Comparison of ENCODE assay signal across 8 cellular contexts in genomic region chr1:156193488-156194299, GRCh38. TPM values are rescaled to one million over a fixed set of nuclear protein-coding genes. Genes with fewer than 3 reads are reported as not detected.
DNase-seq lines count a peak whose midpoint lies in the region; ATAC-seq and TF ChIP-seq lines count a peak whose summit lies in the region.

Gene SLC25A44 (plus strand): TSS chr1:156194104. CDS start chr1:156199848, 5,744 bp downstream.

- peak within 1 kb of the TSS; percentile 30; the same call in 1 of the 2 replicates for H2AFZ ChIP-seq in Karpas-422 (ENCODE audit: low read length)

- TF ChIP-seq POLR2A in esophagus muscularis mucosa (IDR thresholded peaks at IDR 0.05; ENCODE audit: low read depth): peak; percentile 44

- no peak for TF ChIP-seq EP300 in esophagus muscularis mucosa (IDR thresholded peaks at IDR 0.05)

- H3K9ac ChIP-seq in Karpas-422 (ENCODE audit: low read length): peak within 1 kb of the TSS; percentile 89

- peak; percentile 36 to 61 (median 47) for TF ChIP-seq CTCF in esophagus muscularis mucosa (IDR thresholded peaks at IDR 0.05)

- peaks cover 46% of the 10 kb centered on the region for H3K79me2 ChIP-seq in Karpas-422 (ENCODE audit: low read length)

- H3K9me2 ChIP-seq in Karpas-422 (replicated peaks; ENCODE audit: insufficient read depth, low read length): no peaks in the 10 kb centered on the region

- DNase-seq in Daoy (ENCODE audit: low read depth): peak; percentile 99
- peak; percentile 100 for DNase-seq in Karpas-422
- peak; percentile 99 for DNase-seq in RKO (ENCODE audit: low spot score)
- peak; percentile 95 for DNase-seq in activated T-helper 1 cell treated with Interleukin-2 at 50 U/mL for 16 hours (ENCODE audit: low read depth)
- DNase-seq in esophagus muscularis mucosa (ENCODE audit: extremely low spot score): peak; percentile 99
- DNase-seq in stimulated activated CD8-positive, alpha-beta memory T cell treated with anti-CD3 and anti-CD28 coated beads, Interleukin-7, amount 100 ng/mL, for 4 hours (ENCODE audit: low read depth in 2 of 2): peak; percentile 94 to 96

- H3K9me3 ChIP-seq in Karpas-422 (ENCODE audit: low read length): no peaks in the 10 kb centered on the region
- no peaks in the 10 kb centered on the region for H3K9me3 ChIP-seq in esophagus muscularis mucosa
- H3K9me3 ChIP-seq in muscle layer of duodenum (ENCODE audit: control insufficient read depth in 1 of 2, low read length in 2 of 2): no peaks in the 10 kb centered on the region

- H4K20me1 ChIP-seq in Karpas-422 (ENCODE audit: insufficient read depth, low read depth, low read length): peaks cover 9% of the 10 kb centered on the region; the same call in 1 of the 2 replicates

- H3K27me3 ChIP-seq in Karpas-422 (ENCODE audit: low read length) (no peaks in the 10 kb centered on the region), esophagus muscularis mucosa (no peaks in the 10 kb centered on the region), muscle layer of duodenum (ENCODE audit: low read depth, low read length) (no peaks in the 10 kb centered on the region)

- intact Hi-C loops in esophagus muscularis mucosa (cut with DNase I): no loop called here

- WGBS in esophagus muscularis mucosa: 4% methylated on average over 41 of the region's 59 CpGs

- ATAC-seq in GM21825 (IDR thresholded peaks at IDR 0.05; ENCODE audit: unreplicated experiment): peak; percentile 92

- H3K4me2 ChIP-seq in Karpas-422 (ENCODE audit: low read depth, low read length, poor library complexity, severe bottlenecking): peak within 1 kb of the TSS; percentile 87

- peaks cover 27% of the 10 kb centered on the region for H3K4me1 ChIP-seq in Karpas-422 (ENCODE audit: low read length)
- peaks cover 23 to 43% (median 37%) of the 10 kb centered on the region in 4 donors for H3K4me1 ChIP-seq in esophagus muscularis mucosa
- H3K4me1 ChIP-seq in muscle layer of duodenum (ENCODE audit: control insufficient read depth in 1 of 2, insufficient read depth in 2 of 2, low read length in 2 of 2): peaks cover 0 to 19% of the 10 kb centered on the region in 2 donors

- H3K36me3 ChIP-seq in Karpas-422 (ENCODE audit: insufficient read depth, low read length): peaks cover 10% of the 10 kb centered on the region; the same call in 1 of the 2 replicates
- H3K36me3 ChIP-seq in esophagus muscularis mucosa: peaks cover under 1 to 15% (median 7%) of the 10 kb centered on the region in 4 donors
- no peaks in the 10 kb centered on the region for H3K36me3 ChIP-seq in muscle layer of duodenum (ENCODE audit: control insufficient read depth in 1 of 2, insufficient read depth in 2 of 2, low read length in 2 of 2)

- peak within 1 kb of the TSS; percentile 93 for H3K4me3 ChIP-seq in Karpas-422 (ENCODE audit: low read length)
- peak within 1 kb of the TSS; percentile 80 to 96 (median 86) for H3K4me3 ChIP-seq in esophagus muscularis mucosa
- peak within 1 kb of the TSS; percentile 95 to 97 for H3K4me3 ChIP-seq in muscle layer of duodenum (ENCODE audit: low read depth in 1 of 2, low read length in 2 of 2)

- H3K27ac ChIP-seq in Karpas-422 (ENCODE audit: low read length): peak within 1 kb of the TSS; percentile 73
- peak within 1 kb of the TSS; percentile 79 to 91 (median 84) for H3K27ac ChIP-seq in esophagus muscularis mucosa (replicated peaks in 1 of 4)
- peak within 1 kb of the TSS; percentile 84 for H3K27ac ChIP-seq in muscle layer of duodenum (ENCODE audit: low read length)

RNA-seq across cellular contexts. Expression of gene SLC25A44, which starts in this region (rescaled TPM):
- 14.0 and 15.1 TPM in 2 replicates for total RNA-seq in Daoy (2014; rRNA removed; shearing (Covaris generic))
- total RNA-seq in Karpas-422 (2014; rRNA removed; shearing (Covaris generic); ENCODE audit: low replicate concordance): 16.8 and 24.0 TPM in 2 replicates
- 10 to 100 TPM in 3 of 4 donors, 1 to 10 TPM in 1; 8.3 to 18.2 (median 15.0) TPM for total RNA-seq in esophagus muscularis mucosa

Comparison
In these comparisons a context has a peak if more than half of its experiments do, and no peak if none do; other contexts are left out.
1. Peak in every context shown above with its lines: DNase-seq, ATAC-seq, H3K4me3 ChIP-seq and H3K27ac ChIP-seq.